ENCODE assay signal across 13 cellular contexts in the genomic region with DNA sequence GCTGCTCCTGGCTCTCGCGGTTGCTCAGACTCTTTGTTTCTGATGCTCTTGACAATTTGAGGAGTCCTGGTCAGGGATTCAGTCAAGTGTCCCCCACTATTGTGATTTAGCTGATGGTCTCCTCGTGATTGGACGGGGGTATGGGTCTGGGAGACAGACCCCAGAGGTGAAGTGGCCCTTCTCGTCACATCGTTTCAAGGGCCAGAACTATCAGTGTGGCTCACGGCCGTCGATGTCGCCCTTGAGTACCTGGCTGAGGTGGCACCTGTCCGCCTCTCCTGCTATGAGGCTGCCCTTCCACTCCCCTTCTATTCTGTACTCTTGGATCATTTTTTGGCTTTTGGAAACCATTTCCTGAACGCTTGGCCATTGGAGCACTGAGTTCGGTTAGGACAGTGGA. TPM values are rescaled to one million over a fixed set of nuclear protein-coding genes. Genes with fewer than 3 reads are reported as not detected.
A peak's percentile ranks its signal among the peaks of the same experiment; 100 is the strongest.
DNase-seq lines count a peak whose midpoint lies in the region; ATAC-seq lines count a peak whose summit lies in the region.
"Had no signal": no experiment of that assay in that cellular context is flagged by ENCODE, and none has a peak within 500 bp of the region (broad histone marks: within the 10 kb centered on the region; RNA-seq: fewer than 3 reads in every experiment).

No MANE protein-coding gene starts in this region.

- peak overlapping the region; percentile 83 for H2BK15ac ChIP-seq in mesenchymal stem cell (ENCODE audit: low read depth, poor library complexity, severe bottlenecking)

- H2AFZ ChIP-seq in mesenchymal stem cell (ENCODE audit: low read depth, low read length), result no peak overlapping the region

- H3K79me1 ChIP-seq in mesenchymal stem cell (replicated peaks; ENCODE audit: low read length, poor library complexity, severe bottlenecking), result no peaks in the 10 kb centered on the region

- no peak overlapping the region for H3K27ac ChIP-seq in mesenchymal stem cell (ENCODE audit: low read length, poor library complexity, severe bottlenecking)
- H3K27ac ChIP-seq: colonic mucosa, esophagus muscularis mucosa, GM23248, HL-60 had no signal

- H3K4me3 Mint-ChIP-seq in stimulated activated naive CD8-positive, alpha-beta T cell treated with anti-CD3 and anti-CD28 coated beads, Interleukin-15, Interleukin-2, amounts not matched to agents 100 ng/mL and 50 ng/mL, for 24 hours, result no peak overlapping the region
- peak overlapping the region; percentile 57 for H3K4me3 Mint-ChIP-seq in T-helper 17 cell
- H3K4me3 Mint-ChIP-seq: activated naive CD4-positive, alpha-beta T cell treated with anti-CD3 and anti-CD28 coated beads for 36 hours had no signal

- peak overlapping the region; percentile 43 for H3K27ac Mint-ChIP-seq in stimulated activated naive CD8-positive, alpha-beta T cell treated with anti-CD3 and anti-CD28 coated beads, Interleukin-15, Interleukin-2, amounts not matched to agents 100 ng/mL and 50 ng/mL, for 24 hours
- peak overlapping the region; percentile 37 for H3K27ac Mint-ChIP-seq in T-helper 17 cell
- H3K27ac Mint-ChIP-seq: activated naive CD4-positive, alpha-beta T cell treated with anti-CD3 and anti-CD28 coated beads for 36 hours had no signal

- H2BK5ac ChIP-seq in mesenchymal stem cell (ENCODE audit: low read depth, low read length, poor library complexity, severe bottlenecking), result peak overlapping the region; percentile 22

- no peak overlapping the region for H3K4ac ChIP-seq in mesenchymal stem cell (ENCODE audit: low read depth in 1 of 2, low read length in 2 of 2)

- peak overlapping the region in 1 of 2 experiments; percentile 28 for H3K18ac ChIP-seq in mesenchymal stem cell (ENCODE audit: low read depth in 1 of 2, low read length in 2 of 2)

- H3K36me3 Mint-ChIP-seq in stimulated activated naive CD8-positive, alpha-beta T cell treated with anti-CD3 and anti-CD28 coated beads, Interleukin-15, Interleukin-2, amounts not matched to agents 100 ng/mL and 50 ng/mL, for 24 hours (ENCODE audit: low read depth), result no peaks in the 10 kb centered on the region
- no peaks in the 10 kb centered on the region for H3K36me3 Mint-ChIP-seq in T-helper 17 cell (ENCODE audit: low read depth)

- ATAC-seq in stimulated activated naive CD8-positive, alpha-beta T cell treated with anti-CD3 and anti-CD28 coated beads, Interleukin-15, Interleukin-2, amounts not matched to agents 100 U/mL and 50 U/mL, for 24 hours, result no peak
- ATAC-seq in T-helper 17 cell (no peak), GM21423 (IDR thresholded peaks at IDR 0.05; ENCODE audit: unreplicated experiment) (no peak), HG03139 (IDR thresholded peaks at IDR 0.05; ENCODE audit: unreplicated experiment) (no peak), HG02763 (IDR thresholded peaks at IDR 0.05; ENCODE audit: unreplicated experiment) (no peak)

- no peak overlapping the region for H4K8ac ChIP-seq in mesenchymal stem cell (ENCODE audit: low read length)

- H2BK12ac ChIP-seq in mesenchymal stem cell (ENCODE audit: low read length in 2 of 2), result peak overlapping the region; percentile 59 to 76

- peaks cover 73% of the 10 kb centered on the region for H3K4me1 Mint-ChIP-seq in stimulated activated naive CD8-positive, alpha-beta T cell treated with anti-CD3 and anti-CD28 coated beads, Interleukin-15, Interleukin-2, amounts not matched to agents 100 ng/mL and 50 ng/mL, for 24 hours (ENCODE audit: low read depth)
- H3K4me1 Mint-ChIP-seq in T-helper 17 cell, result peaks cover 53% of the 10 kb centered on the region

- H3K9me3 ChIP-seq in T-helper 17 cell (ENCODE audit: control insufficient read depth, low read length, poor library complexity, severe bottlenecking) (no peaks in the 10 kb centered on the region), mesenchymal stem cell (ENCODE audit: control insufficient read depth, low read length) (no peaks in the 10 kb centered on the region)
- H3K9me3 ChIP-seq: colonic mucosa, esophagus muscularis mucosa had no signal

- peak overlapping the region; percentile 55 for H3K9ac ChIP-seq in mesenchymal stem cell (ENCODE audit: low read length)

- H3K27me3 ChIP-seq in mesenchymal stem cell (ENCODE audit: control insufficient read depth in 1 of 2, insufficient read depth in 1 of 2, low read length in 2 of 2), result no peaks in the 10 kb centered on the region
- H3K27me3 ChIP-seq: colonic mucosa, esophagus muscularis mucosa had no signal

- no peak for DNase-seq in stimulated activated naive CD8-positive, alpha-beta T cell treated with anti-CD3 and anti-CD28 coated beads, Interleukin-15, Interleukin-2, amounts not matched to agents 100 U/mL and 50 U/mL, for 24 hours
- DNase-seq in T-helper 17 cell, result no peak
- DNase-seq in mesenchymal stem cell, result no peak
- no peak for DNase-seq in NCI-H146 (lab: John Stamatoyannopoulos, UW)

- H2AK5ac ChIP-seq in mesenchymal stem cell (ENCODE audit: low read length, severe bottlenecking), result peak overlapping the region; percentile 83

- H3K23ac ChIP-seq in mesenchymal stem cell (ENCODE audit: low read length in 2 of 2), result no peak overlapping the region

- peak overlapping the region; percentile 9 for H4K91ac ChIP-seq in mesenchymal stem cell (ENCODE audit: low read length)

- H2BK120ac ChIP-seq in mesenchymal stem cell (ENCODE audit: low read depth, low read length), result no peak overlapping the region

- H3K36me3 ChIP-seq in mesenchymal stem cell (ENCODE audit: control insufficient read depth in 1 of 2, insufficient read depth in 2 of 2, low read depth in 1 of 2, low read length in 2 of 2), result no peaks in the 10 kb centered on the region
- H3K36me3 ChIP-seq: colonic mucosa, esophagus muscularis mucosa had no signal

- peak overlapping the region in 1 of 2 experiments; percentile 63 for H3K14ac ChIP-seq in mesenchymal stem cell (ENCODE audit: low read length in 2 of 2)

- peaks cover 15% of the 10 kb centered on the region for H3K4me1 ChIP-seq in mesenchymal stem cell (ENCODE audit: control insufficient read depth, insufficient read depth, low read depth, low read length)
- H3K4me1 ChIP-seq: colonic mucosa had no signal

- no peaks in the 10 kb centered on the region for H3K27me3 Mint-ChIP-seq in stimulated activated naive CD8-positive, alpha-beta T cell treated with anti-CD3 and anti-CD28 coated beads, Interleukin-15, Interleukin-2, amounts not matched to agents 100 ng/mL and 50 ng/mL, for 24 hours
- no peaks in the 10 kb centered on the region for H3K27me3 Mint-ChIP-seq in T-helper 17 cell

- WGBS in mesenchymal stem cell, result 86% methylated on average over 13 of the region's 13 CpGs

- no peak overlapping the region for H3K4me2 ChIP-seq in mesenchymal stem cell (ENCODE audit: low read length, poor library complexity, severe bottlenecking)

- H3K9me3 Mint-ChIP-seq in stimulated activated naive CD8-positive, alpha-beta T cell treated with anti-CD3 and anti-CD28 coated beads, Interleukin-15, Interleukin-2, amounts not matched to agents 100 ng/mL and 50 ng/mL, for 24 hours, result no peaks in the 10 kb centered on the region
- H3K9me3 Mint-ChIP-seq: activated naive CD4-positive, alpha-beta T cell treated with anti-CD3 and anti-CD28 coated beads for 36 hours had no signal

- H3K4me3 ChIP-seq in mesenchymal stem cell (ENCODE audit: insufficient read depth in 1 of 2, low read depth in 1 of 2, low read length in 2 of 2), result no peak overlapping the region
- H3K4me3 ChIP-seq: colonic mucosa had no signal

RNA-seq across cellular contexts. Expression of a gene that starts 7.4 kb away (rescaled TPM):
- total RNA-seq in T-helper 17 cell, result 1 to 10 TPM; 5.7 to 8.9 TPM
- polyA plus RNA-seq in mesenchymal stem cell (2013, experiment 1 of 2), result 13.8 TPM
- polyA plus RNA-seq in mesenchymal stem cell (2013, experiment 2 of 2), result 14.8 TPM
